Comparison of ENCODE assay signal across 8 cellular contexts in genomic region chr6:14129572-14129971, GRCh38. TPM values are rescaled to one million over a fixed set of nuclear protein-coding genes. Genes with fewer than 3 reads are reported as not detected.
DNase-seq lines count a peak whose midpoint lies in the region; ATAC-seq and TF ChIP-seq lines count a peak whose summit lies in the region.

No MANE protein-coding gene starts in this region.

- H3K4me1 ChIP-seq in PC-9 (replicated peaks; ENCODE audit: insufficient read depth) (no peaks in the 10 kb centered on the region), left lung (peaks cover 0 to 13% of the 10 kb centered on the region in 2 donors), transverse colon (peaks cover 0 to 23% (median 5%) of the 10 kb centered on the region in 4 donors)

- POLR2A ChIA-PET in GM10248 (lab: Yijun Ruan, JAX): interaction anchor here (0.8 to 1.5 kb wide), 3 partner anchors 10 to 20 kb away, joined by 3 to 5 read pairs (median 3); partner anchors contain the start of gene CD83
- POLR2A ChIA-PET in PC-9 (lab: Charles Lee; ENCODE audit: unreplicated experiment): interaction anchor here (0.5 kb wide), 1 partner anchor 141 kb away, joined by 6 read pairs; no protein-coding TSS in a partner anchor

- TF ChIP-seq POLR2A in transverse colon (IDR thresholded peaks at IDR 0.05): no peak

- intact Hi-C loops in PC-9 (cut with micrococcal nuclease; ENCODE audit: unreplicated experiment): loop anchor here (1.0 kb wide), 1 partner anchor 1494 kb away; no protein-coding TSS in a partner anchor
- intact Hi-C loops in left lung (cut with DNase I): no loop called here
- intact Hi-C loops in transverse colon (cut with DNase I; ENCODE audit: low total_unique reads): no loop called here

- no peaks in the 10 kb centered on the region for H3F3A ChIP-seq in PC-9 (ENCODE audit: insufficient read depth, low read depth)

- no peaks in the 10 kb centered on the region for H3K9me2 ChIP-seq in PC-9 (ENCODE audit: insufficient read depth)

- no peaks in the 10 kb centered on the region for H3K9me3 ChIP-seq in PC-9 (ENCODE audit: insufficient read depth, low read depth)
- no peaks in the 10 kb centered on the region for H3K9me3 ChIP-seq in left lung
- no peaks in the 10 kb centered on the region for H3K9me3 ChIP-seq in transverse colon

- H2AFZ ChIP-seq in PC-9: no peak overlapping the region

- peak; percentile 60 for DNase-seq in ACHN
- DNase-seq in GM10248 (ENCODE audit: extremely low spot score): peak; percentile 51
- peak in 47 of 76 experiments; percentile 11 to 68 (median 28) for DNase-seq in HUDEP-2 (lab: John Stamatoyannopoulos, UW; ENCODE audit: unreplicated experiment in 76 of 76)
- peak in 1 of 2 experiments; percentile 25 for DNase-seq in PC-9
- DNase-seq in choroid plexus epithelial cell (ENCODE audit: low read depth): peak; percentile 89
- no peak for DNase-seq in left lung
- DNase-seq in transverse colon: peak; percentile 60

- H3K36me3 ChIP-seq in PC-9 (ENCODE audit: low read depth): no peaks in the 10 kb centered on the region
- peaks cover 0 to 40% of the 10 kb centered on the region in 2 donors for H3K36me3 ChIP-seq in left lung
- H3K36me3 ChIP-seq in transverse colon: no peaks in the 10 kb centered on the region

- in situ Hi-C loops in ACHN (cut with HindIII; ENCODE audit: low pct_ligation_motif_present, low pct_unique_long_range_greater_than_20kb, low sequenced_read_pairs) (no loop called here), transverse colon (cut with MboI; ENCODE audit: low pct_ligation_motif_present in 1 of 4, low pct_unique_long_range_greater_than_20kb in 1 of 4, low sequenced_read_pairs in 3 of 4) (loop anchor here in 1 of 4 donors (25.0 kb wide), 1 partner anchor 217 kb away; the partner anchor contains the start of gene RNF182)

- TF ChIP-seq EP300 in transverse colon (IDR thresholded peaks at IDR 0.05; ENCODE audit: low read depth): no peak

- H3K4me3 ChIP-seq in PC-9: no peak overlapping the region
- no peak overlapping the region for H3K4me3 ChIP-seq in choroid plexus epithelial cell (ENCODE audit: low read depth, low read length)
- no peak overlapping the region for H3K4me3 ChIP-seq in left lung
- H3K4me3 ChIP-seq in transverse colon: no peak overlapping the region

- CTCF ChIA-PET in GM10248 (lab: Yijun Ruan, JAX) (interaction anchor here (0.8 to 4.4 kb wide), 11 partner anchors 8 to 1494 kb away, joined by 3 to 35 read pairs (median 9); no protein-coding TSS in a partner anchor), PC-9 (lab: Charles Lee) (interaction anchor here (0.6 to 0.7 kb wide), 3 partner anchors 23 to 1494 kb away, joined by 3 to 6 read pairs (median 3); no protein-coding TSS in a partner anchor)

- H3K27ac ChIP-seq in PC-9 (no peak overlapping the region), left lung (no peak overlapping the region), transverse colon (no peak overlapping the region)

- 25 to 83% methylated on average over 1 to 7 of the region's 7 CpGs for WGBS in transverse colon (ENCODE audit: low coverage in 1 of 2), 2 donors

- no peaks in the 10 kb centered on the region for H4K20me1 ChIP-seq in PC-9 (ENCODE audit: insufficient read depth)

- BruUV-seq in PC-9 (replicated peaks; lab: Mats Ljungman, UMichigan): no TSS peak

- peak; percentile 43 for TF ChIP-seq CTCF in GM10248 (IDR thresholded peaks at IDR 0.05; ENCODE audit: control extremely low read depth, extremely low read depth, low read depth, missing control alignments)
- peak; percentile 55 for TF ChIP-seq CTCF in PC-9 (conservative IDR thresholded peaks at IDR 0.05)
- peak; percentile 86 for TF ChIP-seq CTCF in choroid plexus epithelial cell (conservative IDR thresholded peaks at IDR 0.05; ENCODE audit: low read depth, low read length)
- peak in 1 of 2 donors; percentile 30 for TF ChIP-seq CTCF in left lung (IDR thresholded peaks at IDR 0.05)
- TF ChIP-seq CTCF in transverse colon (IDR thresholded peaks at IDR 0.05): peak; percentile 42 to 60 (median 49)

- H3K27me3 ChIP-seq in PC-9 (ENCODE audit: insufficient read depth, low read depth) (no peaks in the 10 kb centered on the region), left lung (no peaks in the 10 kb centered on the region), transverse colon (no peaks in the 10 kb centered on the region)

- no peaks in the 10 kb centered on the region for H3K79me2 ChIP-seq in PC-9 (ENCODE audit: low read depth)

- ATAC-seq in left lung (peak; percentile 90), HG02884 (IDR thresholded peaks at IDR 0.05; ENCODE audit: unreplicated experiment) (no peak)

- no peak overlapping the region for H3K4me2 ChIP-seq in PC-9

RNA-seq across cellular contexts. Expression of gene CD83, which starts 12.0 kb away (rescaled TPM):
- total RNA-seq in PC-9 (2021) (3.2 and 3.6 TPM in 2 replicates), left lung (10 to 100 TPM; 14.2 to 22.1 TPM), transverse colon (1 to 10 TPM in 3 of 4 donors, under 1 TPM in 1; 0.82 to 4.8 (median 2.1) TPM)

Comparison
In these comparisons a context has a peak if more than half of its experiments do, and no peak if none do; other contexts are left out.
1. DNase-seq: peak in ACHN (single experiment), GM10248 (single experiment), HUDEP-2 (47 of 76), choroid plexus epithelial cell (single experiment) and transverse colon (single experiment); none in left lung (0 of 2).